ENCODE assay signal across 1 cellular context in the genomic region with DNA sequence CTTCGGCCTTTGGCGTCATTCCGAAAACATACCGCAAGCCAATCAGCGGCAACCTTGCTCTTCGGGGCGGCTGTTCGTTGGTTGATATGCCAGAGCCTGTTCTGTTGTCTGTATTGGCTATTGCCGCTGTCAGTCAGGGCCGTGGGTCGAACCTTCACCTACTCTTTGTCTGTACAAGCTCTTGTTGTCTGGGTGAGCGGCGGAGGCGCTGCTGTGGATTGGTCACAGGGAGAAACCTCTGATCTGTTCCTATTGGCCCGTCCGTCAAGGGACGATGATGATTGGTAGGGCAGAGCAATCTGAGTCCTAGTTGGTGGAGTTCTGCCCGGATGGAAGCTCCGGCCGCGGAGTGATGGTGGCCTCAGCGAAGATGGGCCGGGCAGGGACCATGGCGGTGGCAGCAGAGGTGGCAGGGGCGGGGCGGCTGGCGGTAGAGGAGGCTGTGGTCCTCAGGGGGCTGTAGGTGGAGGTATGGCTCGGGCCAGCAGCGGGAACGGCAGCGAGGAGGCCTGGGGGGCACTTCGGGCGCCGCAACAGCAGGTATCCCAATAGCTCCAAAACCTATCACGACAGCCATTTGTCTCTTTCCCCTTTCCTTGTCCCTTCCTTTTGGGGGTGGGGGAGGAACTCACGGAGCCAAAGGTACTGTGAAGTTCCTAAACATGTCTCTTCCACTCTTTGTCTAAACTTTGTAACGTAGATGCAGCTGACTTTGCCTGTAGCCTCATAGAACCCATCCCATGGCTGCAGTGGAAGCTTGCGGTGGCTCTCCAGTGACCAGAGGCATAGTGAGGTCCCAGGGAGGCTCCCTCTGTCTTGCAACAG.
TF ChIP-seq lines count a peak whose summit lies in the region.

WBP1 (plus strand) TSS at position 307 of the 825 bp plus-strand sequence; CDS start at position 472, 165 bp downstream.

TF ChIP-seq in HepG2, 621 proteins besides CTCF, POLR2A, EP300 and RAD21 (continued from another document and continues in another):
- TF ChIP-seq TFDP2 (CRISPR knock-in tag; IDR thresholded peaks at IDR 0.05): no peak; the same call in 1 of the 2 replicates
- no peak for TF ChIP-seq TBL1XR1 (IDR thresholded peaks at IDR 0.05; ENCODE audit: borderline replicate concordance, low read length, partially characterized antibody)
- no peak for TF ChIP-seq FOSL1 (CRISPR knock-in tag; IDR thresholded peaks at IDR 0.05; ENCODE audit: borderline replicate concordance)
- TF ChIP-seq, protein P1, sequence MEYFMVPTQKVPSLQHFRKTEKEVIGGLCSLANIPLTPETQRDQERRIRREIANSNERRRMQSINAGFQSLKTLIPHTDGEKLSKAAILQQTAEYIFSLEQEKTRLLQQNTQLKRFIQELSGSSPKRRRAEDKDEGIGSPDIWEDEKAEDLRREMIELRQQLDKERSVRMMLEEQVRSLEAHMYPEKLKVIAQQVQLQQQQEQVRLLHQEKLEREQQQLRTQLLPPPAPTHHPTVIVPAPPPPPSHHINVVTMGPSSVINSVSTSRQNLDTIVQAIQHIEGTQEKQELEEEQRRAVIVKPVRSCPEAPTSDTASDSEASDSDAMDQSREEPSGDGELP (IDR thresholded peaks at IDR 0.05; ENCODE audit: borderline replicate concordance, low read depth): no peak
- TF ChIP-seq PHB2 (IDR thresholded peaks at IDR 0.05; ENCODE audit: partially characterized antibody): no peak
- TF ChIP-seq ZNF160 (CRISPR knock-in tag; IDR thresholded peaks at IDR 0.05): no peak; the same call in 1 of the 2 replicates
- TF ChIP-seq SRSF1 (optimal IDR thresholded peaks at IDR 0.05; ENCODE audit: low read depth, low read length): peak; percentile 23
- TF ChIP-seq ZNF556 (CRISPR knock-in tag; IDR thresholded peaks at IDR 0.05; ENCODE audit: borderline replicate concordance): no peak
- TF ChIP-seq U2AF1 (optimal IDR thresholded peaks at IDR 0.05; ENCODE audit: low read depth, low read length): no peak
- TF ChIP-seq DNMT1 (CRISPR knock-in tag; IDR thresholded peaks at IDR 0.05): no peak
- no peak for TF ChIP-seq NR1H2 (CRISPR knock-in tag; IDR thresholded peaks at IDR 0.05; ENCODE audit: borderline replicate concordance, low read depth)
- TF ChIP-seq ZNF749 (CRISPR knock-in tag; IDR thresholded peaks at IDR 0.05; ENCODE audit: borderline replicate concordance): no peak
- peak; percentile 96 for TF ChIP-seq NFYB (CRISPR knock-in tag; IDR thresholded peaks at IDR 0.05)
- no peak for TF ChIP-seq SMARCE1 (IDR thresholded peaks at IDR 0.05; ENCODE audit: borderline replicate concordance)
- no peak for TF ChIP-seq NFIC (IDR thresholded peaks at IDR 0.05; ENCODE audit: low read length)
- TF ChIP-seq AGO2 (optimal IDR thresholded peaks at IDR 0.05; ENCODE audit: low read depth, low read length): peak; percentile 78
- TF ChIP-seq ZNF570 (CRISPR knock-in tag; IDR thresholded peaks at IDR 0.05; ENCODE audit: borderline replicate concordance): no peak
- TF ChIP-seq ZNF432 (CRISPR knock-in tag; IDR thresholded peaks at IDR 0.05; ENCODE audit: borderline replicate concordance): no peak
- 0 out of 2 replicates have a peak, but pooled peaks have one; percentile 50 for TF ChIP-seq ZNF547 (CRISPR knock-in tag; IDR thresholded peaks at IDR 0.05)
- no peak; the same call in 1 of the 2 replicates for TF ChIP-seq ZNF605 (CRISPR knock-in tag; IDR thresholded peaks at IDR 0.05)
- TF ChIP-seq, protein P2, sequence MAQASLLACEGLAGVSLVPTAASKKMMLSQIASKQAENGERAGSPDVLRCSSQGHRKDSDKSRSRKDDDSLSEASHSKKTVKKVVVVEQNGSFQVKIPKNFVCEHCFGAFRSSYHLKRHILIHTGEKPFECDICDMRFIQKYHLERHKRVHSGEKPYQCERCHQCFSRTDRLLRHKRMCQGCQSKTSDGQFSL (CRISPR knock-in tag; IDR thresholded peaks at IDR 0.05): no peak
- TF ChIP-seq ZNF543 (CRISPR knock-in tag; IDR thresholded peaks at IDR 0.05): no peak
- TF ChIP-seq ZNF280B (CRISPR knock-in tag; IDR thresholded peaks at IDR 0.05; ENCODE audit: borderline replicate concordance): no peak
- peak; percentile 74; the same call in 1 of the 2 replicates for TF ChIP-seq RNF219 (CRISPR knock-in tag; IDR thresholded peaks at IDR 0.05)
- no peak for TF ChIP-seq EZH2 (conservative IDR thresholded peaks at IDR 0.05; ENCODE audit: low read depth, low read length)
- peak; percentile 3; the same call in 1 of the 2 replicates for TF ChIP-seq YEATS2 (CRISPR knock-in tag; IDR thresholded peaks at IDR 0.05; ENCODE audit: borderline replicate concordance)
- TF ChIP-seq FOXA1 (IDR thresholded peaks at IDR 0.05): no peak
- no peak; the same call in 1 of the 2 replicates for TF ChIP-seq FOXA1 (CRISPR knock-in tag; IDR thresholded peaks at IDR 0.05)
- TF ChIP-seq, protein P3, sequence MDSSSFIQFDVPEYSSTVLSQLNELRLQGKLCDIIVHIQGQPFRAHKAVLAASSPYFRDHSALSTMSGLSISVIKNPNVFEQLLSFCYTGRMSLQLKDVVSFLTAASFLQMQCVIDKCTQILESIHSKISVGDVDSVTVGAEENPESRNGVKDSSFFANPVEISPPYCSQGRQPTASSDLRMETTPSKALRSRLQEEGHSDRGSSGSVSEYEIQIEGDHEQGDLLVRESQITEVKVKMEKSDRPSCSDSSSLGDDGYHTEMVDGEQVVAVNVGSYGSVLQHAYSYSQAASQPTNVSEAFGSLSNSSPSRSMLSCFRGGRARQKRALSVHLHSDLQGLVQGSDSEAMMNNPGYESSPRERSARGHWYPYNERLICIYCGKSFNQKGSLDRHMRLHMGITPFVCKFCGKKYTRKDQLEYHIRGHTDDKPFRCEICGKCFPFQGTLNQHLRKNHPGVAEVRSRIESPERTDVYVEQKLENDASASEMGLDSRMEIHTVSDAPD (CRISPR knock-in tag; IDR thresholded peaks at IDR 0.05): no peak
- TF ChIP-seq, protein P4, sequence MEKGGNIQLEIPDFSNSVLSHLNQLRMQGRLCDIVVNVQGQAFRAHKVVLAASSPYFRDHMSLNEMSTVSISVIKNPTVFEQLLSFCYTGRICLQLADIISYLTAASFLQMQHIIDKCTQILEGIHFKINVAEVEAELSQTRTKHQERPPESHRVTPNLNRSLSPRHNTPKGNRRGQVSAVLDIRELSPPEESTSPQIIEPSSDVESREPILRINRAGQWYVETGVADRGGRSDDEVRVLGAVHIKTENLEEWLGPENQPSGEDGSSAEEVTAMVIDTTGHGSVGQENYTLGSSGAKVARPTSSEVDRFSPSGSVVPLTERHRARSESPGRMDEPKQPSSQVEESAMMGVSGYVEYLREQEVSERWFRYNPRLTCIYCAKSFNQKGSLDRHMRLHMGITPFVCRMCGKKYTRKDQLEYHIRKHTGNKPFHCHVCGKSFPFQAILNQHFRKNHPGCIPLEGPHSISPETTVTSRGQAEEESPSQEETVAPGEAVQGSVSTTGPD (CRISPR knock-in tag; IDR thresholded peaks at IDR 0.05): no peak
- no peak for TF ChIP-seq RFX3 (CRISPR knock-in tag; IDR thresholded peaks at IDR 0.05)
- TF ChIP-seq, protein P5, sequence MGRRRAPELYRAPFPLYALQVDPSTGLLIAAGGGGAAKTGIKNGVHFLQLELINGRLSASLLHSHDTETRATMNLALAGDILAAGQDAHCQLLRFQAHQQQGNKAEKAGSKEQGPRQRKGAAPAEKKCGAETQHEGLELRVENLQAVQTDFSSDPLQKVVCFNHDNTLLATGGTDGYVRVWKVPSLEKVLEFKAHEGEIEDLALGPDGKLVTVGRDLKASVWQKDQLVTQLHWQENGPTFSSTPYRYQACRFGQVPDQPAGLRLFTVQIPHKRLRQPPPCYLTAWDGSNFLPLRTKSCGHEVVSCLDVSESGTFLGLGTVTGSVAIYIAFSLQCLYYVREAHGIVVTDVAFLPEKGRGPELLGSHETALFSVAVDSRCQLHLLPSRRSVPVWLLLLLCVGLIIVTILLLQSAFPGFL (CRISPR knock-in tag; IDR thresholded peaks at IDR 0.05): no peak
- TF ChIP-seq ZNF614 (CRISPR knock-in tag; IDR thresholded peaks at IDR 0.05; ENCODE audit: borderline replicate concordance): no peak; the same call in 1 of the 2 replicates
- TF ChIP-seq, protein P6, sequence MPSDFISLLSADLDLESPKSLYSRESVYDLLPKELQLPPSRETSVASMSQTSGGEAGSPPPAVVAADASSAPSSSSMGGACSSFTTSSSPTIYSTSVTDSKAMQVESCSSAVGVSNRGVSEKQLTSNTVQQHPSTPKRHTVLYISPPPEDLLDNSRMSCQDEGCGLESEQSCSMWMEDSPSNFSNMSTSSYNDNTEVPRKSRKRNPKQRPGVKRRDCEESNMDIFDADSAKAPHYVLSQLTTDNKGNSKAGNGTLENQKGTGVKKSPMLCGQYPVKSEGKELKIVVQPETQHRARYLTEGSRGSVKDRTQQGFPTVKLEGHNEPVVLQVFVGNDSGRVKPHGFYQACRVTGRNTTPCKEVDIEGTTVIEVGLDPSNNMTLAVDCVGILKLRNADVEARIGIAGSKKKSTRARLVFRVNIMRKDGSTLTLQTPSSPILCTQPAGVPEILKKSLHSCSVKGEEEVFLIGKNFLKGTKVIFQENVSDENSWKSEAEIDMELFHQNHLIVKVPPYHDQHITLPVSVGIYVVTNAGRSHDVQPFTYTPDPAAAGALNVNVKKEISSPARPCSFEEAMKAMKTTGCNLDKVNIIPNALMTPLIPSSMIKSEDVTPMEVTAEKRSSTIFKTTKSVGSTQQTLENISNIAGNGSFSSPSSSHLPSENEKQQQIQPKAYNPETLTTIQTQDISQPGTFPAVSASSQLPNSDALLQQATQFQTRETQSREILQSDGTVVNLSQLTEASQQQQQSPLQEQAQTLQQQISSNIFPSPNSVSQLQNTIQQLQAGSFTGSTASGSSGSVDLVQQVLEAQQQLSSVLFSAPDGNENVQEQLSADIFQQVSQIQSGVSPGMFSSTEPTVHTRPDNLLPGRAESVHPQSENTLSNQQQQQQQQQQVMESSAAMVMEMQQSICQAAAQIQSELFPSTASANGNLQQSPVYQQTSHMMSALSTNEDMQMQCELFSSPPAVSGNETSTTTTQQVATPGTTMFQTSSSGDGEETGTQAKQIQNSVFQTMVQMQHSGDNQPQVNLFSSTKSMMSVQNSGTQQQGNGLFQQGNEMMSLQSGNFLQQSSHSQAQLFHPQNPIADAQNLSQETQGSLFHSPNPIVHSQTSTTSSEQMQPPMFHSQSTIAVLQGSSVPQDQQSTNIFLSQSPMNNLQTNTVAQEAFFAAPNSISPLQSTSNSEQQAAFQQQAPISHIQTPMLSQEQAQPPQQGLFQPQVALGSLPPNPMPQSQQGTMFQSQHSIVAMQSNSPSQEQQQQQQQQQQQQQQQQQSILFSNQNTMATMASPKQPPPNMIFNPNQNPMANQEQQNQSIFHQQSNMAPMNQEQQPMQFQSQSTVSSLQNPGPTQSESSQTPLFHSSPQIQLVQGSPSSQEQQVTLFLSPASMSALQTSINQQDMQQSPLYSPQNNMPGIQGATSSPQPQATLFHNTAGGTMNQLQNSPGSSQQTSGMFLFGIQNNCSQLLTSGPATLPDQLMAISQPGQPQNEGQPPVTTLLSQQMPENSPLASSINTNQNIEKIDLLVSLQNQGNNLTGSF (CRISPR knock-in tag; IDR thresholded peaks at IDR 0.05): peak; percentile 23; the same call in 1 of the 2 replicates
- TF ChIP-seq RFXANK (CRISPR knock-in tag; IDR thresholded peaks at IDR 0.05): peak; percentile 88; the same call in 1 of the 2 replicates
- no peak for TF ChIP-seq SP140L (CRISPR knock-in tag; IDR thresholded peaks at IDR 0.05; ENCODE audit: borderline replicate concordance)
- no peak for TF ChIP-seq KDM6A (CRISPR knock-in tag; IDR thresholded peaks at IDR 0.05; ENCODE audit: low read depth)
- TF ChIP-seq ZNF670 (CRISPR knock-in tag; IDR thresholded peaks at IDR 0.05; ENCODE audit: borderline replicate concordance): no peak
- TF ChIP-seq ZSCAN30 (CRISPR knock-in tag; IDR thresholded peaks at IDR 0.05): no peak
- TF ChIP-seq ARNTL (CRISPR knock-in tag; IDR thresholded peaks at IDR 0.05): no peak
- TF ChIP-seq, protein P7, sequence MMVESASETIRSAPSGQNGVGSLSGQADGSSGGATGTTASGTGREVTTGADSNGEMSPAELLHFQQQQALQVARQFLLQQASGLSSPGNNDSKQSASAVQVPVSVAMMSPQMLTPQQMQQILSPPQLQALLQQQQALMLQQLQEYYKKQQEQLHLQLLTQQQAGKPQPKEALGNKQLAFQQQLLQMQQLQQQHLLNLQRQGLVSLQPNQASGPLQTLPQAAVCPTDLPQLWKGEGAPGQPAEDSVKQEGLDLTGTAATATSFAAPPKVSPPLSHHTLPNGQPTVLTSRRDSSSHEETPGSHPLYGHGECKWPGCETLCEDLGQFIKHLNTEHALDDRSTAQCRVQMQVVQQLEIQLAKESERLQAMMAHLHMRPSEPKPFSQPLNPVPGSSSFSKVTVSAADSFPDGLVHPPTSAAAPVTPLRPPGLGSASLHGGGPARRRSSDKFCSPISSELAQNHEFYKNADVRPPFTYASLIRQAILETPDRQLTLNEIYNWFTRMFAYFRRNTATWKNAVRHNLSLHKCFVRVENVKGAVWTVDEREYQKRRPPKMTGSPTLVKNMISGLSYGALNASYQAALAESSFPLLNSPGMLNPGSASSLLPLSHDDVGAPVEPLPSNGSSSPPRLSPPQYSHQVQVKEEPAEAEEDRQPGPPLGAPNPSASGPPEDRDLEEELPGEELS (CRISPR knock-in tag; IDR thresholded peaks at IDR 0.05): no peak
- no peak; the same call in 1 of the 2 replicates for TF ChIP-seq KLF6 (CRISPR knock-in tag; IDR thresholded peaks at IDR 0.05)
